15 cellular contexts compared by ENCODE assay signal in the genomic region with DNA sequence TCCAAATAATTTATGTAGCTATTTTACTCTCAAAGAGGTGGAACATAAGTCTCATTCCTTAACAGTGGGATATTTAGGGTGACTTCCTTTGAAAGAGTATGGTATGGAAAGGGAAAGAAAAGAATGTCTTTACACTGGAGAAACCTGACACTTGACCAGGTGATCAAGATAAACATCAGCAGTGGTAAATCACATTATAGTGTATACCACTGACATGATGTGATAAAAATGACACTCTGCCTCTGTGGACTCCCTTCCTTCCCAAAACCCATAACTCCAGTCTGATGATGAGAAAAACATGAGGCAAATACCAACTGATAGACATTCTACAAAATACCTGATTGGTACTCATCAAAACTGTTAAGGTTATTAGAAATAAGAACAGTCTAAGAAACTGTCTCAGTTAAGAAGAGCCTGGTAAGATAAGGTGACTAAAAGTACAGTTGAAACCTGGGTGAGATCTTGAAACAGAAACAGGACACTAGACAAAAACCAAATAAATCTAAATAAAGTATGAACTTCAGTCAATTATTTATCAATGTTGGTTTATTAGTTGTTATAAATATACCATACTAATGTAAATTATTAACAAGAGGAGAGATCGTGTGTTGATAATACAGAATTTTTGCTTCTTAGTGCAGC.
"Had no signal": no experiment of that assay in that cellular context is flagged by ENCODE, and none has a peak within 500 bp of the region (broad histone marks: within the 10 kb centered on the region; RNA-seq: fewer than 3 reads in every experiment).

No MANE protein-coding gene starts in this region.

- H3K27ac Mint-ChIP-seq: activated CD4-positive, alpha-beta T cell treated with anti-CD3 and anti-CD28 coated beads for 36 hours; activated CD8-positive, alpha-beta T cell treated with anti-CD3 and anti-CD28 coated beads for 36 hours; naive thymus-derived CD8-positive, alpha-beta T cell had no signal

- H3K4me1 ChIP-seq: right atrium auricular region, stomach had no signal

- H3K4me1 Mint-ChIP-seq: activated CD4-positive, alpha-beta T cell treated with anti-CD3 and anti-CD28 coated beads for 36 hours; naive thymus-derived CD8-positive, alpha-beta T cell had no signal

- H3K36me3 ChIP-seq: neutrophil, right atrium auricular region, stomach, thoracic aorta had no signal

- H3K27me3 ChIP-seq: dorsolateral prefrontal cortex, neutrophil, right atrium auricular region, stomach had no signal

- H3K36me3 Mint-ChIP-seq: naive thymus-derived CD8-positive, alpha-beta T cell had no signal

- H3K27ac ChIP-seq: dorsolateral prefrontal cortex, neutrophil, right atrium auricular region, skin epidermis, stomach, thoracic aorta, VCaP had no signal

- H3K4me3 ChIP-seq: dorsolateral prefrontal cortex, mucosa of descending colon, right atrium auricular region, skin epidermis, stomach, thoracic aorta had no signal

- H3K4me3 Mint-ChIP-seq: activated CD4-positive, alpha-beta T cell treated with anti-CD3 and anti-CD28 coated beads for 36 hours; activated CD8-positive, alpha-beta T cell treated with anti-CD3 and anti-CD28 coated beads for 36 hours; naive thymus-derived CD8-positive, alpha-beta T cell had no signal

- H3K27me3 Mint-ChIP-seq: activated CD4-positive, alpha-beta T cell treated with anti-CD3 and anti-CD28 coated beads for 36 hours; activated CD8-positive, alpha-beta T cell treated with anti-CD3 and anti-CD28 coated beads for 36 hours; naive thymus-derived CD8-positive, alpha-beta T cell had no signal

- DNase-seq: activated CD4-positive, alpha-beta T cell treated with anti-CD3 and anti-CD28 coated beads for 36 hours; activated CD8-positive, alpha-beta memory T cell treated with anti-CD3 and anti-CD28 coated beads, Interleukin-2, amount 50 U/mL, for 4 hours; activated CD8-positive, alpha-beta T cell treated with anti-CD3 and anti-CD28 coated beads for 36 hours; activated naive CD4-positive, alpha-beta T cell; aorta; dorsolateral prefrontal cortex; mucosa of descending colon; naive thymus-derived CD8-positive, alpha-beta T cell; stomach had no signal

- H3K9me3 ChIP-seq: mucosa of descending colon, neutrophil, right atrium auricular region, thoracic aorta had no signal

- ATAC-seq: activated CD4-positive, alpha-beta T cell treated with anti-CD3 and anti-CD28 coated beads for 36 hours; activated CD8-positive, alpha-beta T cell treated with anti-CD3 and anti-CD28 coated beads for 36 hours; esophagus mucosa; mucosa of descending colon; naive thymus-derived CD8-positive, alpha-beta T cell had no signal

- H3K9me3 Mint-ChIP-seq: activated CD8-positive, alpha-beta T cell treated with anti-CD3 and anti-CD28 coated beads for 36 hours had no signal
